In the genomic region with DNA sequence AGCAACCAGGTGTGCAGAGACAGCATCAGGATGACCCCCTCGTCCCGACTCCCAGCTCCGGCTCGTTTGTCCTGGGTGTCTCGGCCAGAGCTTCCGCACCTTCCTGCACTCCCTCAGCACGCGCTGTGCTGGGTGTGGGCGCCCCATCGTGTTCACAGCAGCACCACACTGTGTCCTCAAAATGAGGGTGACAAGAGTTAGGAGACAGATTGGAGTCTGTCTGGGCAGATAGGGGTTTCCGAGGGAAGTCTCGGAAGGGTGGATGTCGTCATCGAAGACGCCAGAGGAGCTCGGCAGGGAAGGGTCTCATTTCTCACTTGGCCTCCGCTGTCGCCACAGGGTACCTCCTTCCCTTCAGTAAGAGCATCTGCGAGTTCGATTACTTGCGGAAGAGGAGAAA, we compare ENCODE assay signal across 38 cellular contexts. TPM values are rescaled to one million over a fixed set of nuclear protein-coding genes. Genes with fewer than 3 reads are reported as not detected.
"Had no signal": no experiment of that assay in that cellular context is flagged by ENCODE, and none has a peak within 500 bp of the region (broad histone marks: within the 10 kb centered on the region; RNA-seq: fewer than 3 reads in every experiment).

No MANE protein-coding gene starts in this region.

- H3K4me3 Mint-ChIP-seq: activated B cell treated with CpG ODN at 0.5 μM for 24 hours; activated CD8-positive, alpha-beta T cell treated with anti-CD3 and anti-CD28 coated beads for 36 hours; activated naive CD8-positive, alpha-beta T cell; activated T-cell treated with anti-CD3 and anti-CD28 coated beads, Interleukin-2, amount 50 U/mL, for 4 hours; activated T-helper 17 cell treated with anti-CD3 and anti-CD28 coated beads, Interleukin-2, amount 50 U/mL, for 72 hours; T-helper 1 cell treated with Interleukin-12 subunit alpha and Interleukin-12 subunit beta and Interleukin-4 antibody, amounts not matched to agents 30 μg/mL and 1 μg/mL, for 36 hours; T-helper 2 cell treated with Interferon-gamma antibody and Interleukin-4, amounts not matched to agents 5 μg/mL and 100 μg/mL, for 36 hours had no signal

- H3K27me3 ChIP-seq: body of pancreas had no signal

- DNase-seq: activated B cell treated with CpG ODN at 0.5 μM for 24 hours; activated CD4-positive, alpha-beta T cell treated with anti-CD3 and anti-CD28 coated beads for 48 hours; activated CD4-positive, alpha-beta T cell treated with anti-CD3 and anti-CD28 coated beads, Interleukin-2, amount 50 U/mL, for 1 hour; activated CD4-positive, alpha-beta T cell treated with anti-CD3 and anti-CD28 coated beads, Interleukin-2, amount 50 U/mL, for 48 hours; activated CD8-positive, alpha-beta memory T cell treated with anti-CD3 and anti-CD28 coated beads for 24 hours; activated CD8-positive, alpha-beta T cell treated with anti-CD3 and anti-CD28 coated beads for 36 hours; activated effector memory CD4-positive, alpha-beta T cell treated with Interleukin-2 at 50 U/mL for 16 hours; activated gamma-delta T cell treated with Interleukin-2 at 50 U/mL for 16 hours; activated naive CD4-positive, alpha-beta T cell treated with anti-CD3 and anti-CD28 coated beads, Interleukin-2, amount 50 U/mL, for 16 hours; activated naive CD4-positive, alpha-beta T cell treated with Interleukin-2 at 50 U/mL for 16 hours; activated T-cell treated with anti-CD3 and anti-CD28 coated beads, Interleukin-2, amount 50 U/mL, for 4 hours; amygdala; aorta; body of pancreas; caudate nucleus; effector CD8-positive, alpha-beta T cell; esophagus squamous epithelium; foreskin melanocyte; heart right ventricle; T1000; WERI-Rb-1 had no signal

- ATAC-seq: activated CD4-positive, CD25-positive, alpha-beta regulatory T cell treated with anti-CD3 and anti-CD28 coated beads, Interleukin-2, amount 50 U/mL, for 24 hours; activated CD8-positive, alpha-beta T cell treated with anti-CD3 and anti-CD28 coated beads for 36 hours; activated T-cell treated with anti-CD3 and anti-CD28 coated beads, Interleukin-2, amount 50 U/mL, for 4 hours; activated T-helper 17 cell treated with anti-CD3 and anti-CD28 coated beads, Interleukin-2, amount 50 U/mL, for 72 hours; body of pancreas; gastroesophageal sphincter had no signal

- FAIRE-seq: colon, endometrium, endothelial cell of umbilical vein had no signal

- H3K9me3 ChIP-seq: body of pancreas, esophagus squamous epithelium had no signal

- H3K27ac ChIP-seq: body of pancreas, epithelial cell of prostate, esophagus squamous epithelium, gastroesophageal sphincter, heart right ventricle, WERI-Rb-1 had no signal

- H3K36me3 Mint-ChIP-seq: activated naive CD8-positive, alpha-beta T cell had no signal

- H3K9me3 Mint-ChIP-seq: activated B cell treated with CpG ODN at 0.5 μM for 24 hours; activated T-helper 17 cell treated with anti-CD3 and anti-CD28 coated beads, Interleukin-2, amount 50 U/mL, for 72 hours; T-helper 1 cell treated with Interleukin-12 subunit alpha and Interleukin-12 subunit beta and Interleukin-4 antibody, amounts not matched to agents 30 μg/mL and 1 μg/mL, for 36 hours had no signal

- H3K4me1 Mint-ChIP-seq: activated B cell treated with CpG ODN at 0.5 μM for 24 hours; activated T-helper 17 cell treated with anti-CD3 and anti-CD28 coated beads, Interleukin-2, amount 50 U/mL, for 72 hours had no signal

- H3K27ac Mint-ChIP-seq: activated B cell treated with CpG ODN at 0.5 μM for 24 hours; activated CD8-positive, alpha-beta T cell treated with anti-CD3 and anti-CD28 coated beads for 36 hours; activated naive CD8-positive, alpha-beta T cell; activated T-helper 17 cell treated with anti-CD3 and anti-CD28 coated beads, Interleukin-2, amount 50 U/mL, for 72 hours; T-helper 1 cell treated with Interleukin-12 subunit alpha and Interleukin-12 subunit beta and Interleukin-4 antibody, amounts not matched to agents 30 μg/mL and 1 μg/mL, for 36 hours; T-helper 2 cell treated with Interferon-gamma antibody and Interleukin-4, amounts not matched to agents 5 μg/mL and 100 μg/mL, for 36 hours had no signal

- H3K4me1 ChIP-seq: body of pancreas, esophagus squamous epithelium, gastroesophageal sphincter, heart right ventricle had no signal

- H3K4me3 ChIP-seq: body of pancreas, esophagus squamous epithelium, gastroesophageal sphincter, heart right ventricle had no signal

- H3K36me3 ChIP-seq: esophagus squamous epithelium, gastroesophageal sphincter, heart right ventricle, WERI-Rb-1 had no signal

RNA-seq across cellular contexts. Expression of gene CCDC27, which starts 4.1 kb away (rescaled TPM):
- total RNA-seq: activated B cell treated with CpG ODN at 0.5 μM for 24 hours; activated CD8-positive, alpha-beta T cell treated with anti-CD3 and anti-CD28 coated beads for 36 hours; activated T-cell treated with anti-CD3 and anti-CD28 coated beads, Interleukin-2, amount 50 U/mL, for 4 hours; activated T-helper 17 cell treated with anti-CD3 and anti-CD28 coated beads, Interleukin-2, amount 50 U/mL, for 72 hours; aorta; body of pancreas; chondrocyte; dermis microvascular lymphatic vessel endothelial cell; endothelial cell of umbilical vein; esophagus squamous epithelium; fibroblast of lung; fibroblast of villous mesenchyme; gastroesophageal sphincter; glomerular endothelial cell; heart right ventricle had no signal
- polyA plus RNA-seq: adipose tissue, aorta, endothelial cell of umbilical vein, esophagus, fibroblast of lung had no signal

RNA-seq across cellular contexts. Expression of gene SMIM1, which starts 16.2 kb away (rescaled TPM):
- polyA plus RNA-seq: fibroblast of lung had no signal
